ENCODE assay signal across 8 cellular contexts in the genomic region with DNA sequence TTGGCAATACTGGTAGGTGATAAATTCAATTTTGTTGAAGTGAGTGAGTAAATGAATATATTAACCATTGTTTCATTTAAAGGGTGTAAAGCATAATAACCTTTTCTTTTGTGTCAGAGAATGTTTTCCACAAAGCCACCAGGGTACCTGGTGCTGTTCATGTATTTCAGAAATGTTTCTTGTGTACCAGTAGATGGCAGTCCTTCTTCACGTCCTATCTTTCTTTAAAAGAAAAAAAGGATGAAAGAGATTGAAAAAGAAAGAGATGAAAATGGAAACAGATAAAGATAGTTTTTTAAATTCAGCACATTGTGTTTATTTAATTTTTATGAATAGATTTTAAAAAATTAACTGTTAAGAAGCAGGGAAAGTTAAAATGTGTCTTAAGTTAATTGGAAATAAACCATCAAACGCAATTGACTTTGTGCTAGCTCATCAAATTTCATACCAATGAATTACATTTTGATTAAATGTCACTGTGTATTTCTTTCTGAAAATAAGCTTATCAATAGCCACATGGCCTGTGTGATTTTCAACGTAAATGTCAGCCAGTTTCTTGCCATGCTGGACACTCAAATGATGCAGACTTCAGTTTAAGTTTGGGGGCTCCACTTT.
A peak's percentile ranks its signal among the peaks of the same experiment; 100 is the strongest.
DNase-seq lines count a peak whose midpoint lies in the region; ATAC-seq, FAIRE-seq and TF ChIP-seq lines count a peak whose summit lies in the region.

No MANE protein-coding gene starts in this region.

- no peaks in the 10 kb centered on the region for H3K9me1 ChIP-seq in endothelial cell of umbilical vein (replicated peaks; ENCODE audit: control insufficient read depth, extremely low read depth, insufficient read depth, low read length)

- no TSS peak for BruUV-seq in endothelial cell of umbilical vein (replicated peaks; lab: Mats Ljungman, UMichigan)

- H3K27ac ChIP-seq in endothelial cell of umbilical vein (ENCODE audit: insufficient read depth, low read depth, low read length) = no peak overlapping the region
- no peak overlapping the region for H3K27ac ChIP-seq in smooth muscle cell (ENCODE audit: low read depth)
- H3K27ac ChIP-seq in CD8-positive, alpha-beta memory T cell (ENCODE audit: low read depth, low read length) = no peak overlapping the region

- 45% methylated on average over 3 of the region's 3 CpGs for WGBS in smooth muscle cell (ENCODE audit: low lambda C conversion rate)

- peak; percentile 24 for FAIRE-seq in endothelial cell of umbilical vein (lab: Jason Lieb, UNC)

- no peaks in the 10 kb centered on the region for H3K36me3 ChIP-seq in NT2/D1 (ENCODE audit: insufficient read depth, insufficient read length, low read length)
- H3K36me3 ChIP-seq in endothelial cell of umbilical vein (ENCODE audit: control insufficient read depth in 2 of 2, extremely low read depth in 1 of 2, insufficient read depth in 2 of 2, low read length in 2 of 2) = no peaks in the 10 kb centered on the region
- H3K36me3 ChIP-seq in smooth muscle cell (ENCODE audit: low read depth) = no peaks in the 10 kb centered on the region
- H3K36me3 ChIP-seq in CD8-positive, alpha-beta memory T cell (ENCODE audit: insufficient read depth, low read length) = no peaks in the 10 kb centered on the region

- H2AFZ ChIP-seq in endothelial cell of umbilical vein (ENCODE audit: low read depth, low read length) = no peak overlapping the region
- H2AFZ ChIP-seq in smooth muscle cell (ENCODE audit: low read depth) = no peak overlapping the region

- H3K79me2 ChIP-seq in endothelial cell of umbilical vein (ENCODE audit: control insufficient read depth, insufficient read depth, low read length) (no peaks in the 10 kb centered on the region), smooth muscle cell (ENCODE audit: low read depth) (no peaks in the 10 kb centered on the region)

- TF ChIP-seq CTCF in HFF-Myc (IDR thresholded peaks at IDR 0.05; ENCODE audit: low read depth, low read length, missing control alignments) = peak; percentile 8
- TF ChIP-seq CTCF in endothelial cell of umbilical vein (IDR thresholded peaks at IDR 0.05; ENCODE audit: extremely low read depth in 1 of 2, insufficient read depth in 1 of 2, low read depth in 1 of 2, low read length in 2 of 2) = peak in 1 of 2 donors; percentile 32
- TF ChIP-seq CTCF in smooth muscle cell (IDR thresholded peaks at IDR 0.05; ENCODE audit: borderline replicate concordance, insufficient read depth, poor library complexity, severe bottlenecking) = peak; percentile 60

- H3K9me3 ChIP-seq in NT2/D1 (ENCODE audit: insufficient read depth, low read length) = no peaks in the 10 kb centered on the region
- no peaks in the 10 kb centered on the region for H3K9me3 ChIP-seq in endothelial cell of umbilical vein (replicated peaks; ENCODE audit: control insufficient read depth, insufficient read depth, low read length)
- H3K9me3 ChIP-seq in smooth muscle cell (replicated peaks; ENCODE audit: low read depth) = no peaks in the 10 kb centered on the region
- H3K9me3 ChIP-seq in CD8-positive, alpha-beta memory T cell (ENCODE audit: low read length) = no peaks in the 10 kb centered on the region

- intact Hi-C loops in endothelial cell of umbilical vein (cut with micrococcal nuclease) = loop anchor here (1.0 kb wide), 2 partner anchors 146 to 171 kb away; no protein-coding TSS in a partner anchor

- peak; percentile 41 for DNase-seq in DMS114 treated with DMSO at 0.1 percent for 48 hours (lab: John Stamatoyannopoulos, UW; ENCODE audit: unreplicated experiment)
- DNase-seq in HFF-Myc (ENCODE audit: extremely low read depth, low read depth) = no peak
- DNase-seq in NT2/D1 (ENCODE audit: low read depth, low spot score) = peak; percentile 25
- DNase-seq in endothelial cell of umbilical vein (ENCODE audit: low read depth, low spot score) = peak; percentile 41
- no peak for DNase-seq in smooth muscle cell (lab: John Stamatoyannopoulos, UW; ENCODE audit: unreplicated experiment)
- no peak for DNase-seq in CD8-positive, alpha-beta memory T cell
- DNase-seq in NCI-H1930 (lab: John Stamatoyannopoulos, UW) = no peak

- dilution Hi-C loops in endothelial cell of umbilical vein (cut with MboI; ENCODE audit: extremely low pct_ligation_motif_present, low sequenced_read_pairs) = no loop called here

- H3K9me3 Mint-ChIP-seq in CD8-positive, alpha-beta memory T cell = peaks cover 0 to 3% (median 0%) of the 10 kb centered on the region in 5 donors

- H4K20me1 ChIP-seq in endothelial cell of umbilical vein (replicated peaks; ENCODE audit: control insufficient read depth, extremely low read depth, insufficient read depth, low read length) (no peaks in the 10 kb centered on the region), smooth muscle cell (ENCODE audit: low read depth) (no peaks in the 10 kb centered on the region)

- H3K27me3 ChIP-seq in NT2/D1 (ENCODE audit: insufficient read depth, insufficient read length) = no peaks in the 10 kb centered on the region
- no peaks in the 10 kb centered on the region for H3K27me3 ChIP-seq in endothelial cell of umbilical vein (ENCODE audit: control insufficient read depth in 2 of 2, insufficient read depth in 2 of 2, low read length in 2 of 2)
- H3K27me3 ChIP-seq in smooth muscle cell (ENCODE audit: low read depth) = no peaks in the 10 kb centered on the region
- H3K27me3 ChIP-seq in CD8-positive, alpha-beta memory T cell (ENCODE audit: insufficient read depth, low read length, poor library complexity, severe bottlenecking) = no peaks in the 10 kb centered on the region

- CTCF ChIA-PET in endothelial cell of umbilical vein (lab: Charles Lee) = interaction anchor here (1.1 to 3.0 kb wide), 5 partner anchors 14 to 174 kb away, joined by 3 to 16 read pairs (median 8); no protein-coding TSS in a partner anchor
- CTCF ChIA-PET in CD8-positive, alpha-beta memory T cell (lab: Charles Lee) = no interaction called here

- H3K4me1 ChIP-seq in NT2/D1 (ENCODE audit: insufficient read depth, insufficient read length) (no peaks in the 10 kb centered on the region), endothelial cell of umbilical vein (ENCODE audit: control insufficient read depth, extremely low read depth, insufficient read depth, low read length) (no peaks in the 10 kb centered on the region), smooth muscle cell (ENCODE audit: low read depth) (no peaks in the 10 kb centered on the region)
- H3K4me1 ChIP-seq in CD8-positive, alpha-beta memory T cell (ENCODE audit: insufficient read depth, low read length) = no peaks in the 10 kb centered on the region

- no peak for ATAC-seq in GM21423 (IDR thresholded peaks at IDR 0.05; ENCODE audit: unreplicated experiment)

- H3K36me3 Mint-ChIP-seq in CD8-positive, alpha-beta memory T cell = no peaks in the 10 kb centered on the region

- H3K9ac ChIP-seq in NT2/D1 (ENCODE audit: insufficient read length, low read depth) = no peak overlapping the region
- no peak overlapping the region for H3K9ac ChIP-seq in endothelial cell of umbilical vein (replicated peaks; ENCODE audit: extremely low read depth, insufficient read depth, low read length)
- H3K9ac ChIP-seq in smooth muscle cell (ENCODE audit: low read depth) = no peak overlapping the region

- peaks cover 0 to 15% of the 10 kb centered on the region in 2 donors for H3K27me3 Mint-ChIP-seq in CD8-positive, alpha-beta memory T cell

- H3F3A ChIP-seq in smooth muscle cell (ENCODE audit: low read depth) = no peaks in the 10 kb centered on the region

- TF ChIP-seq POLR2A in endothelial cell of umbilical vein (IDR thresholded peaks at IDR 0.05; ENCODE audit: low read depth, low read length) = no peak

- no peaks in the 10 kb centered on the region for H3K4me1 Mint-ChIP-seq in CD8-positive, alpha-beta memory T cell

- POLR2A ChIA-PET in endothelial cell of umbilical vein (lab: Charles Lee) = no interaction called here
- POLR2A ChIA-PET in CD8-positive, alpha-beta memory T cell (lab: Charles Lee) = no interaction called here

- no peak overlapping the region for H3K4me3 ChIP-seq in HFF-Myc (replicated peaks; ENCODE audit: low read depth, low read length)
- no peak overlapping the region for H3K4me3 ChIP-seq in NT2/D1 (ENCODE audit: insufficient read length, low read depth)
- no peak overlapping the region for H3K4me3 ChIP-seq in endothelial cell of umbilical vein (replicated peaks in 1 of 3; ENCODE audit: insufficient read depth in 1 of 3, low read depth in 1 of 3, low read length in 3 of 3)
- H3K4me3 ChIP-seq in smooth muscle cell = no peak overlapping the region
- no peak overlapping the region for H3K4me3 ChIP-seq in CD8-positive, alpha-beta memory T cell (ENCODE audit: low read length)

- no peak overlapping the region for H3K4me3 Mint-ChIP-seq in CD8-positive, alpha-beta memory T cell

- no peak overlapping the region for H3K4me2 ChIP-seq in endothelial cell of umbilical vein (ENCODE audit: insufficient read depth, low read length)
- no peak overlapping the region for H3K4me2 ChIP-seq in smooth muscle cell

- H3K27ac Mint-ChIP-seq in CD8-positive, alpha-beta memory T cell = no peak overlapping the region

TF ChIP-seq in endothelial cell of umbilical vein, 7 proteins besides CTCF, POLR2A, EP300 and RAD21:
- TF ChIP-seq JUN (IDR thresholded peaks at IDR 0.05; ENCODE audit: borderline replicate concordance, insufficient read depth, insufficient read length, low read depth) (no peak), GATA2 (IDR thresholded peaks at IDR 0.05; ENCODE audit: insufficient read depth, insufficient read length, low read depth, low read length) (no peak)

Comparison
In these comparisons a context has a peak if more than half of its experiments do, and no peak if none do; other contexts are left out.
1. DNase-seq: peak in DMS114 treated with DMSO at 0.1 percent for 48 hours (single experiment), NT2/D1 (single experiment) and endothelial cell of umbilical vein (single experiment); none in HFF-Myc (single experiment), smooth muscle cell (single experiment), CD8-positive, alpha-beta memory T cell (0 of 5) and NCI-H1930 (0 of 2).